In genomic region chr2:238586931-238587775, GRCh38 we compare ENCODE assay signal across 17 cellular contexts.
DNase-seq lines count a peak whose midpoint lies in the region; ATAC-seq and TF ChIP-seq lines count a peak whose summit lies in the region.
"Had no signal": no experiment of that assay in that cellular context is flagged by ENCODE, and none has a peak within 500 bp of the region (broad histone marks: within the 10 kb centered on the region; RNA-seq: fewer than 3 reads in every experiment).

No MANE protein-coding gene starts in this region.

- H3K36me3 Mint-ChIP-seq in neural progenitor cell, result no peaks in the 10 kb centered on the region

- no peak for TF ChIP-seq EP300 in esophagus muscularis mucosa (IDR thresholded peaks at IDR 0.05)

- H3K27me3 ChIP-seq in right cardiac atrium (ENCODE audit: control insufficient read depth, insufficient read depth), result no peaks in the 10 kb centered on the region
- H3K27me3 ChIP-seq in esophagus muscularis mucosa, result no peaks in the 10 kb centered on the region
- no peaks in the 10 kb centered on the region for H3K27me3 ChIP-seq in neural progenitor cell

- H3K9me3 Mint-ChIP-seq in neural progenitor cell, result peaks cover 11% of the 10 kb centered on the region
- H3K9me3 Mint-ChIP-seq: CD4-positive, alpha-beta T cell; GM23338 had no signal

- H3K36me3 ChIP-seq in esophagus muscularis mucosa (no peaks in the 10 kb centered on the region), neural progenitor cell (no peaks in the 10 kb centered on the region)

- no peaks in the 10 kb centered on the region for H3K9me3 ChIP-seq in right cardiac atrium (ENCODE audit: control insufficient read depth, low read length)
- peaks cover 0 to 3% (median 0%) of the 10 kb centered on the region in 4 donors for H3K9me3 ChIP-seq in esophagus muscularis mucosa
- H3K9me3 ChIP-seq in neural progenitor cell (ENCODE audit: low read depth), result peaks cover 9% of the 10 kb centered on the region
- H3K9me3 ChIP-seq: Caco-2 had no signal

- ATAC-seq in right cardiac atrium, result no peak

- no peaks in the 10 kb centered on the region for H3F3A ChIP-seq in neural progenitor cell (ENCODE audit: low read depth)

- H3K27ac ChIP-seq in right cardiac atrium (ENCODE audit: low read length), result no peak overlapping the region
- no peak overlapping the region for H3K27ac ChIP-seq in esophagus muscularis mucosa (replicated peaks in 1 of 4)
- H3K27ac ChIP-seq in neural progenitor cell, result no peak overlapping the region

- H3K27me3 Mint-ChIP-seq in neural progenitor cell (ENCODE audit: insufficient read depth, low read depth), result peaks cover 5% of the 10 kb centered on the region
- H3K27me3 Mint-ChIP-seq: B cell had no signal

- peaks cover 18% of the 10 kb centered on the region for H3K4me1 Mint-ChIP-seq in neural progenitor cell
- H3K4me1 Mint-ChIP-seq: B cell, GM23338 had no signal

- H2AFZ ChIP-seq in neural progenitor cell (replicated peaks), result no peak overlapping the region

- H3K4me3 ChIP-seq in right cardiac atrium (ENCODE audit: low read length) (no peak overlapping the region), esophagus muscularis mucosa (no peak overlapping the region), neural progenitor cell (no peak overlapping the region)
- H3K4me3 ChIP-seq: GM23338 had no signal

- H3K79me2 ChIP-seq in neural progenitor cell (ENCODE audit: low read depth), result no peaks in the 10 kb centered on the region

- H3K4me1 ChIP-seq in right cardiac atrium (ENCODE audit: control insufficient read depth, insufficient read depth, low read length) (no peaks in the 10 kb centered on the region), esophagus muscularis mucosa (no peaks in the 10 kb centered on the region), neural progenitor cell (peaks cover 21% of the 10 kb centered on the region)
- H3K4me1 ChIP-seq: Caco-2 had no signal

- no peak overlapping the region for H3K4me3 Mint-ChIP-seq in neural progenitor cell
- H3K4me3 Mint-ChIP-seq: B cell; CD4-positive, alpha-beta T cell; GM23338 had no signal

- H3K9ac ChIP-seq in neural progenitor cell, result no peak overlapping the region

- 85% methylated on average over 16 of the region's 16 CpGs for WGBS in right cardiac atrium
- 88% methylated on average over 12 of the region's 16 CpGs for WGBS in esophagus muscularis mucosa

- no peaks in the 10 kb centered on the region for H4K20me1 ChIP-seq in neural progenitor cell (ENCODE audit: low read depth)

- H3K27ac Mint-ChIP-seq in neural progenitor cell, result peak overlapping the region; percentile 73
- H3K27ac Mint-ChIP-seq: B cell; CD4-positive, alpha-beta T cell; GM23338 had no signal

- intact Hi-C loops in cardiac septum (cut with DNase I), result no loop called here
- intact Hi-C loops in right cardiac atrium (cut with DNase I), result no loop called here
- intact Hi-C loops in esophagus muscularis mucosa (cut with DNase I), result no loop called here

- H3K4me2 ChIP-seq in neural progenitor cell, result peak overlapping the region; percentile 31
- H3K4me2 ChIP-seq: GM23338 had no signal

- DNase-seq in cardiac septum (ENCODE audit: low spot score), result peak; percentile 66
- no peak for DNase-seq in right cardiac atrium
- peak; percentile 83 for DNase-seq in esophagus muscularis mucosa (ENCODE audit: extremely low spot score)
- DNase-seq in neural progenitor cell (ENCODE audit: low spot score), result peak; percentile 24
- peak; percentile 38 for DNase-seq in ureter (ENCODE audit: low spot score)
- no peak for DNase-seq in NCI-H1048 (lab: John Stamatoyannopoulos, UW)
- no peak for DNase-seq in foreskin melanocyte
- no peak for DNase-seq in NAMALWA (ENCODE audit: low spot score)
- DNase-seq: Caco-2; CD4-positive, alpha-beta T cell; DMS153; EL; NCI-H1105 treated with DMSO at 0.1 percent for 48 hours; NCI-H1694 treated with DMSO at 0.1 percent for 48 hours; Right ventricle myocardium superior had no signal

- no peak for TF ChIP-seq POLR2A in esophagus muscularis mucosa (IDR thresholded peaks at IDR 0.05; ENCODE audit: low read depth)

- no peak for TF ChIP-seq CTCF in esophagus muscularis mucosa (IDR thresholded peaks at IDR 0.05)
- TF ChIP-seq CTCF in neural progenitor cell (IDR thresholded peaks at IDR 0.05), result no peak

Comparison
In these comparisons a context has a peak if more than half of its experiments do, and no peak if none do; other contexts are left out.
1. DNase-seq: peak in cardiac septum (single experiment), esophagus muscularis mucosa (single experiment), neural progenitor cell (single experiment) and ureter (single experiment); none in right cardiac atrium (0 of 3), NCI-H1048 (single experiment), foreskin melanocyte (single experiment) and NAMALWA (single experiment).